ENCODE assay signal across 10 cellular contexts in the genomic region with DNA sequence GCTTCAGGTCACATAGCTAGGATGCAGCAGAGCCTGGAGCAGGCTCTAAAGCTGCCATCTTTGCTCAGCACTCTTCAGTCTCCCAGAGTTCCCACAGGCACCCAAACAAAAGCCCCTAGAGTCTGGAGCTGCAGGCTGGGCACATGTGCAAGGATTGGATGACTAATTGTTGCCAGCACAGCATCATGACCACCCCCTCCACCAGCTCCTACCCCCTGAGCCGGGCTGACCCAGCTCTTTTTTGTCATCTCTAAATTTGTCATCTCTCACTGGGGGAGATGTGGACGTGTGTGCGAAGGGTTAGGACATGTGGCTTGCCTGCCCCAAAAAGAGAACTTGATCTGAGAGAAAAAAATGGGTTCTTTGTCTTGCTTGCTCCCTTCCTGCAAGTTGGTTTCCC. TPM values are rescaled to one million over a fixed set of nuclear protein-coding genes. Genes with fewer than 3 reads are reported as not detected.
DNase-seq lines count a peak whose midpoint lies in the region; ATAC-seq, FAIRE-seq and TF ChIP-seq lines count a peak whose summit lies in the region.
"Had no signal": no experiment of that assay in that cellular context is flagged by ENCODE, and none has a peak within 500 bp of the region (broad histone marks: within the 10 kb centered on the region; RNA-seq: fewer than 3 reads in every experiment).

No MANE protein-coding gene starts in this region.

- H3K79me2 ChIP-seq in OCI-LY7 (ENCODE audit: insufficient read depth, low read depth, low read length) (no peaks in the 10 kb centered on the region), endothelial cell of umbilical vein (ENCODE audit: control insufficient read depth, insufficient read depth, low read length) (no peaks in the 10 kb centered on the region), MM.1S (ENCODE audit: low read length) (no peaks in the 10 kb centered on the region)

- peaks cover 48% of the 10 kb centered on the region for H3K4me1 Mint-ChIP-seq in osteocyte (ENCODE audit: unreplicated experiment)
- H3K4me1 Mint-ChIP-seq: immature natural killer cell had no signal

- H2AFZ ChIP-seq in OCI-LY7 (ENCODE audit: low read length) = 0 out of 2 replicates have a peak overlapping the region, but pooled peaks have one; percentile 15
- peak overlapping the region; percentile 35 for H2AFZ ChIP-seq in endothelial cell of umbilical vein (ENCODE audit: low read depth, low read length)
- no peak overlapping the region for H2AFZ ChIP-seq in MM.1S (ENCODE audit: low read length)

- H3K36me3 ChIP-seq in OCI-LY7 (ENCODE audit: insufficient read depth, low read length) = no peaks in the 10 kb centered on the region
- no peaks in the 10 kb centered on the region for H3K36me3 ChIP-seq in endothelial cell of umbilical vein (ENCODE audit: control insufficient read depth in 2 of 2, extremely low read depth in 1 of 2, insufficient read depth in 2 of 2, low read length in 2 of 2)
- H3K36me3 ChIP-seq in MM.1S (replicated peaks; ENCODE audit: insufficient read depth, low read length) = no peaks in the 10 kb centered on the region

- H3K4me1 ChIP-seq in OCI-LY7 (ENCODE audit: insufficient read depth, low read length, poor library complexity, severe bottlenecking) = no peaks in the 10 kb centered on the region
- peaks cover 21% of the 10 kb centered on the region for H3K4me1 ChIP-seq in endothelial cell of umbilical vein (ENCODE audit: control insufficient read depth, extremely low read depth, insufficient read depth, low read length)
- H3K4me1 ChIP-seq in MM.1S (ENCODE audit: low read length) = no peaks in the 10 kb centered on the region

- H3F3A ChIP-seq in MM.1S (ENCODE audit: insufficient read depth, low read length) = no peaks in the 10 kb centered on the region

- H3K36me3 Mint-ChIP-seq in osteocyte (ENCODE audit: unreplicated experiment) = no peaks in the 10 kb centered on the region
- H3K36me3 Mint-ChIP-seq: immature natural killer cell had no signal

- H3K9me2 ChIP-seq in OCI-LY7 (ENCODE audit: insufficient read depth, low read length) (no peaks in the 10 kb centered on the region), MM.1S (replicated peaks; ENCODE audit: insufficient read depth, low read length) (no peaks in the 10 kb centered on the region)

- no peak overlapping the region for H3K4me2 ChIP-seq in OCI-LY7 (ENCODE audit: low read length)
- peak overlapping the region; percentile 52 for H3K4me2 ChIP-seq in endothelial cell of umbilical vein (ENCODE audit: insufficient read depth, low read length)
- no peak overlapping the region for H3K4me2 ChIP-seq in MM.1S (ENCODE audit: low read depth, low read length)

- TF ChIP-seq CTCF in AG09319 (IDR thresholded peaks at IDR 0.05; ENCODE audit: low read depth, low read length) = no peak
- TF ChIP-seq CTCF in OCI-LY7 (conservative IDR thresholded peaks at IDR 0.05; ENCODE audit: low read length) = no peak
- TF ChIP-seq CTCF in endothelial cell of umbilical vein (IDR thresholded peaks at IDR 0.05; ENCODE audit: extremely low read depth in 1 of 2, insufficient read depth in 1 of 2, low read depth in 1 of 2, low read length in 2 of 2) = no peak
- TF ChIP-seq CTCF in osteocyte (IDR thresholded peaks at IDR 0.05) = no peak
- no peak for TF ChIP-seq CTCF in MM.1S (IDR thresholded peaks at IDR 0.05; ENCODE audit: low read length)

- H3K9ac ChIP-seq in endothelial cell of umbilical vein (replicated peaks; ENCODE audit: extremely low read depth, insufficient read depth, low read length) (peak overlapping the region; percentile 79), MM.1S (ENCODE audit: low read length) (no peak overlapping the region)

- no peak for FAIRE-seq in endothelial cell of umbilical vein (lab: Jason Lieb, UNC)

- intact Hi-C loops in OCI-LY7 (cut with micrococcal nuclease; ENCODE audit: unreplicated experiment) = no loop called here
- intact Hi-C loops in endothelial cell of umbilical vein (cut with micrococcal nuclease) = no loop called here

- TF ChIP-seq POLR2A in endothelial cell of umbilical vein (IDR thresholded peaks at IDR 0.05; ENCODE audit: low read depth, low read length) = no peak

- no peaks in the 10 kb centered on the region for H4K20me1 ChIP-seq in OCI-LY7 (ENCODE audit: insufficient read depth, low read length)
- no peaks in the 10 kb centered on the region for H4K20me1 ChIP-seq in endothelial cell of umbilical vein (replicated peaks; ENCODE audit: control insufficient read depth, extremely low read depth, insufficient read depth, low read length)
- H4K20me1 ChIP-seq in MM.1S (ENCODE audit: insufficient read depth, low read length) = no peaks in the 10 kb centered on the region

- no TSS peak for BruUV-seq in OCI-LY7 (replicated peaks; lab: Mats Ljungman, UMichigan)
- no TSS peak for BruUV-seq in endothelial cell of umbilical vein (replicated peaks; lab: Mats Ljungman, UMichigan)

- H3K27me3 ChIP-seq in endothelial cell of umbilical vein (ENCODE audit: control insufficient read depth in 2 of 2, insufficient read depth in 2 of 2, low read length in 2 of 2) = no peaks in the 10 kb centered on the region
- H3K27me3 ChIP-seq in MM.1S (replicated peaks; ENCODE audit: insufficient read depth, low read length) = peaks cover 6% of the 10 kb centered on the region; the same call in 1 of the 2 replicates

- H3K9me3 Mint-ChIP-seq in osteocyte (ENCODE audit: unreplicated experiment) = no peaks in the 10 kb centered on the region

- H3K27me3 Mint-ChIP-seq in osteocyte (ENCODE audit: unreplicated experiment) = no peaks in the 10 kb centered on the region

- H3K27ac ChIP-seq in OCI-LY7 (ENCODE audit: low read depth, low read length, poor library complexity, severe bottlenecking) (no peak overlapping the region), endothelial cell of umbilical vein (ENCODE audit: insufficient read depth, low read depth, low read length) (peak overlapping the region; percentile 99), MM.1S (ENCODE audit: low read length) (no peak overlapping the region)

- peak overlapping the region; percentile 99 for H3K27ac Mint-ChIP-seq in osteocyte (ENCODE audit: unreplicated experiment)
- H3K27ac Mint-ChIP-seq: immature natural killer cell had no signal

- no peak for ATAC-seq in HG03378 (IDR thresholded peaks at IDR 0.05; ENCODE audit: unreplicated experiment)
- ATAC-seq in HG02610 (IDR thresholded peaks at IDR 0.05; ENCODE audit: unreplicated experiment) = no peak

- H3K4me3 ChIP-seq in OCI-LY7 (ENCODE audit: low read depth, low read length, poor library complexity, severe bottlenecking) (no peak overlapping the region), endothelial cell of umbilical vein (replicated peaks in 1 of 3; ENCODE audit: insufficient read depth in 1 of 3, low read depth in 1 of 3, low read length in 3 of 3) (no peak overlapping the region), MM.1S (ENCODE audit: low read length) (no peak overlapping the region)

- peak; percentile 28 for DNase-seq in AG09319 (ENCODE audit: extremely low read depth, low read depth)
- DNase-seq in OCI-LY7 (ENCODE audit: low spot score) = no peak
- peak; percentile 25 for DNase-seq in endothelial cell of umbilical vein (ENCODE audit: low read depth, low spot score)
- DNase-seq in osteocyte (ENCODE audit: extremely low spot score, unreplicated experiment) = no peak
- DNase-seq in MM.1S = no peak
- DNase-seq in HT-29 (ENCODE audit: low spot score) = no peak
- DNase-seq: activated CD4-positive, alpha-beta T cell treated with anti-CD3 and anti-CD28 coated beads for 1 hour; immature natural killer cell had no signal

- POLR2A ChIA-PET in OCI-LY7 (lab: Charles Lee) (interaction anchor here (0.6 to 1.6 kb wide), 6 partner anchors 11 to 1097 kb away, joined by 3 to 8 read pairs (median 4); no protein-coding TSS in a partner anchor), endothelial cell of umbilical vein (lab: Charles Lee) (interaction anchor here (0.6 to 2.1 kb wide), 4 partner anchors 8 to 29 kb away, joined by 3 to 25 read pairs (median 6); partner anchors contain the start of gene DNAJC14)

- no peaks in the 10 kb centered on the region for H3K9me1 ChIP-seq in endothelial cell of umbilical vein (replicated peaks; ENCODE audit: control insufficient read depth, extremely low read depth, insufficient read depth, low read length)

- H3K9me3 ChIP-seq in OCI-LY7 (ENCODE audit: low read length) (no peaks in the 10 kb centered on the region), endothelial cell of umbilical vein (replicated peaks; ENCODE audit: control insufficient read depth, insufficient read depth, low read length) (no peaks in the 10 kb centered on the region), MM.1S (replicated peaks; ENCODE audit: insufficient read depth, low read length) (no peaks in the 10 kb centered on the region)

- CTCF ChIA-PET in OCI-LY7 (lab: Charles Lee; ENCODE audit: unreplicated experiment) (interaction anchor here (1.2 kb wide), 1 partner anchor 19 kb away, joined by 3 read pairs; no protein-coding TSS in a partner anchor), endothelial cell of umbilical vein (lab: Charles Lee) (interaction anchor here (1.1 to 3.8 kb wide), 4 partner anchors 16 to 239 kb away, joined by 3 to 23 read pairs (median 7); partner anchors contain the start of genes DNAJC14, ORMDL2 and SARNP)

- dilution Hi-C loops in endothelial cell of umbilical vein (cut with MboI; ENCODE audit: extremely low pct_ligation_motif_present, low sequenced_read_pairs) = no loop called here

- H3K4me3 Mint-ChIP-seq in osteocyte (ENCODE audit: unreplicated experiment) = no peak overlapping the region
- H3K4me3 Mint-ChIP-seq: immature natural killer cell had no signal

RNA-seq across cellular contexts. Expression of gene MMP19, which starts 4.3 kb away (rescaled TPM):
- total RNA-seq in OCI-LY7 (2014; rRNA removed; shearing (Covaris generic)) = not detected in 2 replicates
- total RNA-seq in OCI-LY7 (2022) = not detected in 2 replicates
- 0.31 and 0.78 TPM in 2 replicates for total RNA-seq in endothelial cell of umbilical vein
- 1.6 and 2.0 TPM in 2 replicates for polyA plus RNA-seq in endothelial cell of umbilical vein
- 1.7 and 2.2 TPM in 2 replicates for polyA plus RNA-seq in endothelial cell of umbilical vein (2011; cell fraction: cytosol; rRNA removed)
- 3.2 and 4.1 TPM in 2 replicates for polyA plus RNA-seq in endothelial cell of umbilical vein (2011; cell fraction: nucleus; rRNA removed)
- polyA plus RNA-seq in endothelial cell of umbilical vein (2012) = 2.1 and 3.2 TPM in 2 replicates
- polyA minus RNA-seq in endothelial cell of umbilical vein = 0.93 and 1.3 TPM in 2 replicates
- not detected for polyA minus RNA-seq in endothelial cell of umbilical vein (2011; cell fraction: cytosol; rRNA and poly(A)+ RNA removed)
- 1.2 TPM in 1 of 2 replicates, not detected in the other for polyA minus RNA-seq in endothelial cell of umbilical vein (2011; cell fraction: nucleus; rRNA and poly(A)+ RNA removed)
- total RNA-seq in osteocyte = 14.3 and 15.1 TPM in 2 replicates
- not detected in 2 replicates for total RNA-seq in HT-29 (2014; rRNA removed; shearing (Covaris generic))

RNA-seq across cellular contexts. Expression of gene DNAJC14, which starts 17.6 kb away (rescaled TPM):
- total RNA-seq in OCI-LY7 (2014; rRNA removed; shearing (Covaris generic)) = 50.8 and 60.9 TPM in 2 replicates
- total RNA-seq in OCI-LY7 (2022) (52.3 and 59.3 TPM in 2 replicates), endothelial cell of umbilical vein (29.7 and 33.3 TPM in 2 replicates), osteocyte (44.3 and 46.8 TPM in 2 replicates)
- 15.7 and 16.0 TPM in 2 replicates for polyA plus RNA-seq in endothelial cell of umbilical vein
- 14.4 and 15.0 TPM in 2 replicates for polyA plus RNA-seq in endothelial cell of umbilical vein (2011; cell fraction: cytosol; rRNA removed)
- 7.0 and 7.4 TPM in 2 replicates for polyA plus RNA-seq in endothelial cell of umbilical vein (2011; cell fraction: nucleus; rRNA removed)
- 24.0 and 24.1 TPM in 2 replicates for polyA plus RNA-seq in endothelial cell of umbilical vein (2012)
- 11.1 and 19.5 TPM in 2 replicates for polyA minus RNA-seq in endothelial cell of umbilical vein
- polyA minus RNA-seq in endothelial cell of umbilical vein (2011; cell fraction: cytosol; rRNA and poly(A)+ RNA removed) = 11.3 TPM
- 5.2 and 6.0 TPM in 2 replicates for polyA minus RNA-seq in endothelial cell of umbilical vein (2011; cell fraction: nucleus; rRNA and poly(A)+ RNA removed)
- 30.3 and 35.7 TPM in 2 replicates for total RNA-seq in HT-29 (2014; rRNA removed; shearing (Covaris generic))

RNA-seq across cellular contexts. Expression of gene ORMDL2, which starts 29.2 kb away (rescaled TPM):
- 13.4 and 20.0 TPM in 2 replicates for total RNA-seq in OCI-LY7 (2014; rRNA removed; shearing (Covaris generic))
- total RNA-seq in OCI-LY7 (2022) (22.9 and 27.1 TPM in 2 replicates), endothelial cell of umbilical vein (55.0 and 57.8 TPM in 2 replicates), osteocyte (26.0 TPM in 2 replicates)
- polyA plus RNA-seq in endothelial cell of umbilical vein = 70.4 and 111 TPM in 2 replicates
- 60.4 and 65.3 TPM in 2 replicates for polyA plus RNA-seq in endothelial cell of umbilical vein (2011; cell fraction: cytosol; rRNA removed)
- polyA plus RNA-seq in endothelial cell of umbilical vein (2011; cell fraction: nucleus; rRNA removed) = 22.9 and 28.0 TPM in 2 replicates
- 59.2 and 74.3 TPM in 2 replicates for polyA plus RNA-seq in endothelial cell of umbilical vein (2012)
- 85.2 and 109 TPM in 2 replicates for polyA minus RNA-seq in endothelial cell of umbilical vein
- polyA minus RNA-seq in endothelial cell of umbilical vein (2011; cell fraction: cytosol; rRNA and poly(A)+ RNA removed) = 47.1 TPM
- polyA minus RNA-seq in endothelial cell of umbilical vein (2011; cell fraction: nucleus; rRNA and poly(A)+ RNA removed) = 19.0 and 31.2 TPM in 2 replicates
- 35.1 and 46.6 TPM in 2 replicates for total RNA-seq in HT-29 (2014; rRNA removed; shearing (Covaris generic))

RNA-seq across cellular contexts. Expression of gene SARNP, which starts 29.5 kb away (rescaled TPM):
- total RNA-seq in OCI-LY7 (2014; rRNA removed; shearing (Covaris generic)) = 86.1 and 161 TPM in 2 replicates
- total RNA-seq in OCI-LY7 (2022) (85.5 and 92.0 TPM in 2 replicates), endothelial cell of umbilical vein (88.1 and 101 TPM in 2 replicates), osteocyte (55.6 and 56.1 TPM in 2 replicates)
- 101 and 108 TPM in 2 replicates for polyA plus RNA-seq in endothelial cell of umbilical vein
- polyA plus RNA-seq in endothelial cell of umbilical vein (2011; cell fraction: cytosol; rRNA removed) = 113 and 114 TPM in 2 replicates
- 57.2 and 74.4 TPM in 2 replicates for polyA plus RNA-seq in endothelial cell of umbilical vein (2011; cell fraction: nucleus; rRNA removed)
- 139 and 163 TPM in 2 replicates for polyA plus RNA-seq in endothelial cell of umbilical vein (2012)
- polyA minus RNA-seq in endothelial cell of umbilical vein = 45.1 and 56.5 TPM in 2 replicates
- 22.4 TPM for polyA minus RNA-seq in endothelial cell of umbilical vein (2011; cell fraction: cytosol; rRNA and poly(A)+ RNA removed)
- 25.4 and 37.1 TPM in 2 replicates for polyA minus RNA-seq in endothelial cell of umbilical vein (2011; cell fraction: nucleus; rRNA and poly(A)+ RNA removed)
- total RNA-seq in HT-29 (2014; rRNA removed; shearing (Covaris generic)) = 39.3 and 47.7 TPM in 2 replicates

Comparison
In these comparisons a context has a peak if more than half of its experiments do, and no peak if none do; other contexts are left out.
1. DNase-seq: peak in AG09319 (single experiment) and endothelial cell of umbilical vein (single experiment); none in OCI-LY7 (single experiment), osteocyte (single experiment), MM.1S (single experiment) and HT-29 (single experiment).